Comparison of ENCODE assay signal across 6 cellular contexts in genomic region chr15:40847225-40847961, GRCh38. TPM values are rescaled to one million over a fixed set of nuclear protein-coding genes. Genes with fewer than 3 reads are reported as not detected.
DNase-seq lines count a peak whose midpoint lies in the region; ATAC-seq and TF ChIP-seq lines count a peak whose summit lies in the region.

No MANE protein-coding gene starts in this region.

- H4K20me1 ChIP-seq in smooth muscle cell (ENCODE audit: low read depth) = peaks cover 11% of the 10 kb centered on the region

- DNase-seq in activated naive CD8-positive, alpha-beta T cell treated with anti-CD3 and anti-CD28 coated beads, Interleukin-2, amount 10 ng/mL, durations not matched to agents 7 days and 5 days = no peak
- DNase-seq in activated naive CD8-positive, alpha-beta T cell treated with anti-CD3 and anti-CD28 coated beads for 36 hours = no peak
- DNase-seq in NCI-H2196 treated with DMSO at 0.1 percent for 48 hours (lab: John Stamatoyannopoulos, UW; ENCODE audit: unreplicated experiment) (peak; percentile 69), endodermal cell (peak; percentile 79), smooth muscle cell (lab: John Stamatoyannopoulos, UW; ENCODE audit: unreplicated experiment) (no peak)

- no peak for ATAC-seq in activated naive CD8-positive, alpha-beta T cell treated with anti-CD3 and anti-CD28 coated beads, Interleukin-2, amount 10 ng/mL, durations not matched to agents 7 days and 5 days (ENCODE audit: low read depth)
- no peak for ATAC-seq in HG03571 (IDR thresholded peaks at IDR 0.05; ENCODE audit: unreplicated experiment)

- peak overlapping the region; percentile 95 for H3K4me2 ChIP-seq in smooth muscle cell

- H3F3A ChIP-seq in smooth muscle cell (ENCODE audit: low read depth) = no peaks in the 10 kb centered on the region

- TF ChIP-seq CTCF in endodermal cell (conservative IDR thresholded peaks at IDR 0.05) (no peak), smooth muscle cell (IDR thresholded peaks at IDR 0.05; ENCODE audit: borderline replicate concordance, insufficient read depth, poor library complexity, severe bottlenecking) (no peak)

- peak overlapping the region; percentile 80 for H3K4me3 ChIP-seq in endodermal cell (ENCODE audit: low read length)
- H3K4me3 ChIP-seq in smooth muscle cell = peak overlapping the region; percentile 30

- peaks cover 4% of the 10 kb centered on the region for H3K79me2 ChIP-seq in smooth muscle cell (ENCODE audit: low read depth)

- H3K9ac ChIP-seq in endodermal cell (ENCODE audit: extremely low read depth, low read length, poor library complexity, severe bottlenecking) (no peak overlapping the region), smooth muscle cell (ENCODE audit: low read depth) (no peak overlapping the region)

- H3K27me3 ChIP-seq in endodermal cell (ENCODE audit: control insufficient read depth, insufficient read depth, low read length, poor library complexity, severe bottlenecking) (peaks cover 25% of the 10 kb centered on the region), smooth muscle cell (ENCODE audit: low read depth) (no peaks in the 10 kb centered on the region)

- no peak overlapping the region for H2AFZ ChIP-seq in smooth muscle cell (ENCODE audit: low read depth)

- H3K36me3 Mint-ChIP-seq in activated naive CD8-positive, alpha-beta T cell treated with anti-CD3 and anti-CD28 coated beads, Interleukin-2, amount 10 ng/mL, durations not matched to agents 7 days and 5 days = peaks cover 2% of the 10 kb centered on the region
- H3K36me3 Mint-ChIP-seq in activated naive CD8-positive, alpha-beta T cell treated with anti-CD3 and anti-CD28 coated beads for 36 hours = no peaks in the 10 kb centered on the region
- H3K36me3 Mint-ChIP-seq in endodermal cell (ENCODE audit: low read depth) = peaks cover 47% of the 10 kb centered on the region

- H3K4me3 Mint-ChIP-seq in activated naive CD8-positive, alpha-beta T cell treated with anti-CD3 and anti-CD28 coated beads, Interleukin-2, amount 10 ng/mL, durations not matched to agents 7 days and 5 days = peak overlapping the region; percentile 28
- no peak overlapping the region for H3K4me3 Mint-ChIP-seq in activated naive CD8-positive, alpha-beta T cell treated with anti-CD3 and anti-CD28 coated beads for 36 hours
- H3K4me3 Mint-ChIP-seq in endodermal cell = peak overlapping the region; percentile 93

- H3K4me1 Mint-ChIP-seq in activated naive CD8-positive, alpha-beta T cell treated with anti-CD3 and anti-CD28 coated beads, Interleukin-2, amount 10 ng/mL, durations not matched to agents 7 days and 5 days = peaks cover 24% of the 10 kb centered on the region
- H3K4me1 Mint-ChIP-seq in activated naive CD8-positive, alpha-beta T cell treated with anti-CD3 and anti-CD28 coated beads for 36 hours = peaks cover 15% of the 10 kb centered on the region
- H3K4me1 Mint-ChIP-seq in endodermal cell = peaks cover 31% of the 10 kb centered on the region

- WGBS in endodermal cell (ENCODE audit: insufficient coverage in 1 of 2, insufficient read length in 1 of 2), 2 experiments = 81 to 88% methylated on average over 2 to 7 of the region's 7 CpGs
- 57% methylated on average over 7 of the region's 7 CpGs for WGBS in smooth muscle cell (ENCODE audit: low lambda C conversion rate)

- peaks cover 27% of the 10 kb centered on the region for H3K27me3 Mint-ChIP-seq in activated naive CD8-positive, alpha-beta T cell treated with anti-CD3 and anti-CD28 coated beads, Interleukin-2, amount 10 ng/mL, durations not matched to agents 7 days and 5 days
- peaks cover 23% of the 10 kb centered on the region for H3K27me3 Mint-ChIP-seq in activated naive CD8-positive, alpha-beta T cell treated with anti-CD3 and anti-CD28 coated beads for 36 hours
- no peaks in the 10 kb centered on the region for H3K27me3 Mint-ChIP-seq in endodermal cell (ENCODE audit: insufficient read depth)

- peaks cover 7% of the 10 kb centered on the region for H3K36me3 ChIP-seq in endodermal cell (ENCODE audit: control insufficient read depth, insufficient read depth, low read length)
- H3K36me3 ChIP-seq in smooth muscle cell (ENCODE audit: low read depth) = no peaks in the 10 kb centered on the region

- H3K9me3 ChIP-seq in endodermal cell (ENCODE audit: control insufficient read depth, low read length) = no peaks in the 10 kb centered on the region
- no peaks in the 10 kb centered on the region for H3K9me3 ChIP-seq in smooth muscle cell (replicated peaks; ENCODE audit: low read depth)

- H3K4me1 ChIP-seq in endodermal cell (ENCODE audit: control insufficient read depth, insufficient read depth, low read length) (peaks cover 5% of the 10 kb centered on the region), smooth muscle cell (ENCODE audit: low read depth) (peaks cover 12% of the 10 kb centered on the region)

- H3K27ac ChIP-seq in endodermal cell (ENCODE audit: low read depth, low read length) (no peak overlapping the region), smooth muscle cell (ENCODE audit: low read depth) (peak overlapping the region; percentile 88)

- POLR2A ChIA-PET in activated naive CD8-positive, alpha-beta T cell treated with anti-CD3 and anti-CD28 coated beads, Interleukin-2, amount 10 ng/mL, durations not matched to agents 7 days and 5 days (lab: Charles Lee) = interaction anchor here (1.4 kb wide), 1 partner anchor 47 kb away, joined by 5 read pairs; the partner anchor contains the start of gene VPS18

- H3K27ac Mint-ChIP-seq in activated naive CD8-positive, alpha-beta T cell treated with anti-CD3 and anti-CD28 coated beads, Interleukin-2, amount 10 ng/mL, durations not matched to agents 7 days and 5 days = no peak overlapping the region
- H3K27ac Mint-ChIP-seq in activated naive CD8-positive, alpha-beta T cell treated with anti-CD3 and anti-CD28 coated beads for 36 hours = no peak overlapping the region
- peak overlapping the region; percentile 92 for H3K27ac Mint-ChIP-seq in endodermal cell

- H3K9me3 Mint-ChIP-seq in activated naive CD8-positive, alpha-beta T cell treated with anti-CD3 and anti-CD28 coated beads, Interleukin-2, amount 10 ng/mL, durations not matched to agents 7 days and 5 days = no peaks in the 10 kb centered on the region
- H3K9me3 Mint-ChIP-seq in activated naive CD8-positive, alpha-beta T cell treated with anti-CD3 and anti-CD28 coated beads for 36 hours = no peaks in the 10 kb centered on the region
- no peaks in the 10 kb centered on the region for H3K9me3 Mint-ChIP-seq in endodermal cell

RNA-seq across cellular contexts. Expression of gene SPINT1, which starts 3.5 kb away (rescaled TPM):
- total RNA-seq in activated naive CD8-positive, alpha-beta T cell treated with anti-CD3 and anti-CD28 coated beads, Interleukin-2, amount 10 ng/mL, durations not matched to agents 7 days and 5 days = 1 to 10 TPM; 6.6 to 7.3 TPM
- total RNA-seq in activated naive CD8-positive, alpha-beta T cell treated with anti-CD3 and anti-CD28 coated beads for 36 hours = 1 to 10 TPM; 3.4 to 3.5 TPM
- 100 to 1,000 TPM; 129 to 141 TPM for total RNA-seq in endodermal cell
- polyA plus RNA-seq in endodermal cell (2013, experiment 1 of 2) = 20.7 TPM
- polyA plus RNA-seq in endodermal cell (2013, experiment 2 of 2) = 13.5 TPM
- 47.0 and 76.5 TPM in 2 replicates for total RNA-seq in smooth muscle cell
- 50.2 and 140 TPM in 2 replicates for polyA plus RNA-seq in smooth muscle cell

RNA-seq across cellular contexts. Expression of gene PPP1R14D, which starts 18.9 kb away (rescaled TPM):
- total RNA-seq in activated naive CD8-positive, alpha-beta T cell treated with anti-CD3 and anti-CD28 coated beads, Interleukin-2, amount 10 ng/mL, durations not matched to agents 7 days and 5 days = not detected
- total RNA-seq in activated naive CD8-positive, alpha-beta T cell treated with anti-CD3 and anti-CD28 coated beads for 36 hours = not detected
- total RNA-seq in endodermal cell = not detected
- not detected for polyA plus RNA-seq in endodermal cell (2013, experiment 1 of 2)
- polyA plus RNA-seq in endodermal cell (2013, experiment 2 of 2) = not detected
- not detected in 2 replicates for total RNA-seq in smooth muscle cell
- polyA plus RNA-seq in smooth muscle cell = not detected in 2 replicates

RNA-seq across cellular contexts. Expression of gene RHOV, which starts 26.6 kb away (rescaled TPM):
- not detected for total RNA-seq in activated naive CD8-positive, alpha-beta T cell treated with anti-CD3 and anti-CD28 coated beads, Interleukin-2, amount 10 ng/mL, durations not matched to agents 7 days and 5 days
- total RNA-seq in activated naive CD8-positive, alpha-beta T cell treated with anti-CD3 and anti-CD28 coated beads for 36 hours = under 1 TPM; 0.45 to 0.50 TPM
- total RNA-seq in endodermal cell (1 to 10 TPM; 1.8 to 2.8 TPM), smooth muscle cell (2.9 and 3.3 TPM in 2 replicates)
- polyA plus RNA-seq in endodermal cell (2013, experiment 1 of 2) = 0.39 TPM
- 0.50 TPM for polyA plus RNA-seq in endodermal cell (2013, experiment 2 of 2)
- polyA plus RNA-seq in smooth muscle cell = 3.0 and 10.3 TPM in 2 replicates

RNA-seq across cellular contexts. Expression of gene DNAJC17, which starts 40.1 kb away (rescaled TPM):
- total RNA-seq in activated naive CD8-positive, alpha-beta T cell treated with anti-CD3 and anti-CD28 coated beads, Interleukin-2, amount 10 ng/mL, durations not matched to agents 7 days and 5 days = 10 to 100 TPM; 45.6 to 47.2 TPM
- total RNA-seq in activated naive CD8-positive, alpha-beta T cell treated with anti-CD3 and anti-CD28 coated beads for 36 hours = 10 to 100 TPM; 39.8 to 41.7 TPM
- total RNA-seq in endodermal cell (10 to 100 TPM; 34.0 to 41.0 TPM), smooth muscle cell (23.7 and 25.0 TPM in 2 replicates)
- polyA plus RNA-seq in endodermal cell (2013, experiment 1 of 2) = 49.7 TPM
- 41.3 TPM for polyA plus RNA-seq in endodermal cell (2013, experiment 2 of 2)
- 33.6 and 35.3 TPM in 2 replicates for polyA plus RNA-seq in smooth muscle cell

RNA-seq across cellular contexts. Expression of gene ZFYVE19, which starts 40.5 kb away (rescaled TPM):
- 10 to 100 TPM; 30.1 to 31.7 TPM for total RNA-seq in activated naive CD8-positive, alpha-beta T cell treated with anti-CD3 and anti-CD28 coated beads, Interleukin-2, amount 10 ng/mL, durations not matched to agents 7 days and 5 days
- total RNA-seq in activated naive CD8-positive, alpha-beta T cell treated with anti-CD3 and anti-CD28 coated beads for 36 hours = 10 to 100 TPM; 20.1 to 20.8 TPM
- total RNA-seq in endodermal cell (10 to 100 TPM; 15.6 to 15.9 TPM), smooth muscle cell (16.5 and 18.1 TPM in 2 replicates)
- 15.9 TPM for polyA plus RNA-seq in endodermal cell (2013, experiment 1 of 2)
- polyA plus RNA-seq in endodermal cell (2013, experiment 2 of 2) = 15.6 TPM
- polyA plus RNA-seq in smooth muscle cell = 30.1 and 31.9 TPM in 2 replicates

Comparison
In these comparisons a context has a peak if more than half of its experiments do, and no peak if none do; other contexts are left out.
1. DNase-seq: peak in NCI-H2196 treated with DMSO at 0.1 percent for 48 hours (single experiment) and endodermal cell (single experiment); none in activated naive CD8-positive, alpha-beta T cell treated with anti-CD3 and anti-CD28 coated beads, Interleukin-2, amount 10 ng/mL, durations not matched to agents 7 days and 5 days (single experiment), activated naive CD8-positive, alpha-beta T cell treated with anti-CD3 and anti-CD28 coated beads for 36 hours (single experiment) and smooth muscle cell (single experiment).